ENCODE assay signal across 25 cellular contexts in genomic region chr14:24057271-24057670, GRCh38. TPM values are rescaled to one million over a fixed set of nuclear protein-coding genes. Genes with fewer than 3 reads are reported as not detected.
"Had no signal": no experiment of that assay in that cellular context is flagged by ENCODE, and none has a peak within 500 bp of the region (broad histone marks: within the 10 kb centered on the region; RNA-seq: fewer than 3 reads in every experiment).

No MANE protein-coding gene starts in this region.

- H3K9me3 Mint-ChIP-seq: endodermal cell, naive B cell, nephron had no signal

- H3K27me3 ChIP-seq: upper lobe of left lung, uterus had no signal

- H3K9me3 ChIP-seq: tibial artery, upper lobe of left lung, uterus had no signal

- H3K27ac Mint-ChIP-seq: endodermal cell had no signal

- H3K27ac ChIP-seq: coronary artery, hepatocyte, parathyroid adenoma, skin epidermis, tibial artery, upper lobe of left lung, uterus had no signal

- H3K9ac ChIP-seq: parathyroid adenoma had no signal

- H3K4me3 ChIP-seq: coronary artery, hepatocyte, skin epidermis, tibial artery, upper lobe of left lung, uterus had no signal

- H3K36me3 Mint-ChIP-seq: naive B cell had no signal

- H3K4me2 ChIP-seq: hepatocyte had no signal

- H2AFZ ChIP-seq: hepatocyte, parathyroid adenoma had no signal

- H3K4me3 Mint-ChIP-seq: endodermal cell, naive B cell, nephron had no signal

- ATAC-seq: left colon, sciatic nerve had no signal

- FAIRE-seq: endothelial cell of umbilical vein had no signal

- DNase-seq: effector CD4-positive, alpha-beta T cell; endodermal cell; foreskin melanocyte; head of caudate nucleus; left ventricle myocardium superior; mesendoderm; naive B cell; occipital lobe; stimulated activated CD4-positive, alpha-beta T cell treated with anti-CD3 and anti-CD28 coated beads, Interleukin-12 subunit alpha, Interleukin-12 subunit beta, amount 100 ng/mL, for 4 hours; stimulated activated naive CD4-positive, alpha-beta T cell treated with Interleukin-2 at 50 U/mL for 16 hours; upper lobe of left lung; uterus had no signal

- H3K36me3 ChIP-seq: tibial artery, upper lobe of left lung, uterus had no signal

- H3K79me2 ChIP-seq: hepatocyte, parathyroid adenoma had no signal

RNA-seq across cellular contexts. Expression of gene CARMIL3, which starts 5.5 kb away (rescaled TPM):
- total RNA-seq: endothelial cell of umbilical vein, lung microvascular endothelial cell had no signal
- polyA plus RNA-seq: hepatocyte had no signal

RNA-seq across cellular contexts. Expression of gene CPNE6, which starts 14.1 kb away (rescaled TPM):
- total RNA-seq: dermis microvascular lymphatic vessel endothelial cell, endodermal cell, endothelial cell of umbilical vein, hepatocyte, kidney epithelial cell, left ventricle myocardium superior, lung microvascular endothelial cell, pulmonary artery endothelial cell, sciatic nerve, upper lobe of left lung had no signal
- polyA plus RNA-seq: endothelial cell of umbilical vein, hepatocyte had no signal
